In genomic region chr4:126395661-126396060, GRCh38 we compare ENCODE assay signal across 29 cellular contexts.
DNase-seq lines count a peak whose midpoint lies in the region; ATAC-seq, FAIRE-seq and TF ChIP-seq lines count a peak whose summit lies in the region.
"Had no signal": no experiment of that assay in that cellular context is flagged by ENCODE, and none has a peak within 500 bp of the region (broad histone marks: within the 10 kb centered on the region; RNA-seq: fewer than 3 reads in every experiment).

No MANE protein-coding gene starts in this region.

- H3K27me3 ChIP-seq in K562 (ENCODE audit: control insufficient read depth in 2 of 2, insufficient read depth in 2 of 2, low read length in 2 of 2) (no peaks in the 10 kb centered on the region), foreskin keratinocyte (no peaks in the 10 kb centered on the region), HAP-1 (ENCODE audit: low read depth) (no peaks in the 10 kb centered on the region), heart right ventricle (no peaks in the 10 kb centered on the region)
- H3K27me3 ChIP-seq: body of pancreas, esophagus squamous epithelium, right lobe of liver, SJSA1, upper lobe of left lung had no signal

- TF ChIP-seq CTCF in K562 (IDR thresholded peaks at IDR 0.05 in 2 of 3, conservative IDR thresholded peaks at IDR 0.05 in 1 of 3; ENCODE audit: insufficient read depth in 2 of 3, low read depth in 1 of 3, low read length in 3 of 3) (no peak), foreskin keratinocyte (conservative IDR thresholded peaks at IDR 0.05) (no peak), heart right ventricle (IDR thresholded peaks at IDR 0.05) (no peak)

- H3K36me3 ChIP-seq in K562 (ENCODE audit: control insufficient read depth, insufficient read depth, low read length) = no peaks in the 10 kb centered on the region
- H3K36me3 ChIP-seq in HAP-1 (replicated peaks) = no peaks in the 10 kb centered on the region
- H3K36me3 ChIP-seq in heart right ventricle = no peaks in the 10 kb centered on the region
- H3K36me3 ChIP-seq: esophagus squamous epithelium, right lobe of liver, SJSA1, upper lobe of left lung had no signal

- peaks cover 6 to 17% of the 10 kb centered on the region in 2 donors for H3K9me3 Mint-ChIP-seq in activated T-cell treated with anti-CD3 and anti-CD28 coated beads, Interleukin-2, amount 50 U/mL, for 72 hours
- H3K9me3 Mint-ChIP-seq: activated CD4-positive, alpha-beta T cell treated with anti-CD3 and anti-CD28 coated beads, Interleukin-2, amount 10 ng/mL, durations not matched to agents 7 days and 5 days; nephron had no signal

- FAIRE-seq in K562 (lab: Jason Lieb, UNC) = no peak
- FAIRE-seq: colon, GM18507 had no signal

- H3K4me1 ChIP-seq in K562 (replicated peaks in 1 of 2; ENCODE audit: control insufficient read depth in 2 of 2, insufficient read depth in 2 of 2, low read length in 2 of 2) = no peaks in the 10 kb centered on the region
- no peaks in the 10 kb centered on the region for H3K4me1 ChIP-seq in foreskin keratinocyte
- H3K4me1 ChIP-seq in HAP-1 = peaks cover 2% of the 10 kb centered on the region; the same call in 1 of the 2 replicates
- H3K4me1 ChIP-seq in heart right ventricle = no peaks in the 10 kb centered on the region
- H3K4me1 ChIP-seq: body of pancreas, esophagus squamous epithelium, parathyroid adenoma, right lobe of liver, SJSA1, upper lobe of left lung had no signal

- TF ChIP-seq EP300 in K562 (IDR thresholded peaks at IDR 0.05; ENCODE audit: low read length) = no peak

- no peak overlapping the region for H3K9ac ChIP-seq in K562 (ENCODE audit: insufficient read depth in 1 of 2, low read depth in 2 of 2, low read length in 2 of 2)
- H3K9ac ChIP-seq: parathyroid adenoma had no signal

- no peak for TF ChIP-seq POLR2A in K562 (conservative IDR thresholded peaks at IDR 0.05)

- H3K79me2 ChIP-seq in K562 (ENCODE audit: control insufficient read depth, insufficient read depth, low read length) = no peaks in the 10 kb centered on the region
- H3K79me2 ChIP-seq: parathyroid adenoma had no signal

- H3K4me2 ChIP-seq in K562 (ENCODE audit: insufficient read depth, low read length) = no peak overlapping the region

- POLR2A ChIA-PET in K562 (lab: Yijun Ruan, JAX) = interaction anchor here (0.7 kb wide), 1 partner anchor 67 kb away, joined by 3 read pairs; no protein-coding TSS in a partner anchor

- ATAC-seq in K562 (peak; percentile 61), foreskin keratinocyte (no peak), heart right ventricle (no peak)
- no peak for ATAC-seq in activated T-cell treated with anti-CD3 and anti-CD28 coated beads, Interleukin-2, amount 50 U/mL, for 72 hours (replicated peaks in 1 of 2)
- ATAC-seq: activated CD8-positive, alpha-beta memory T cell treated with anti-CD3 and anti-CD28 coated beads, Interleukin-2, amount 10 ng/mL, durations not matched to agents 7 days and 5 days; body of pancreas; effector memory CD8-positive, alpha-beta T cell; left lobe of liver; right lobe of liver; T-helper 17 cell had no signal

- WGBS in K562 (ENCODE audit: insufficient coverage, low coverage, missing lambda C conversion rate) = 21% methylated on average over 2 of the region's 2 CpGs
- WGBS in heart right ventricle, 2 donors = 91 to 93% methylated on average over 2 of the region's 2 CpGs

- BruUV-seq in K562 (replicated peaks; lab: Mats Ljungman, UMichigan) = no TSS peak

- CTCF ChIA-PET in K562 (lab: Yijun Ruan, JAX; ENCODE audit: low intra/inter-chr PET ratio) = no interaction called here

- H3K27ac Mint-ChIP-seq in activated T-cell treated with anti-CD3 and anti-CD28 coated beads, Interleukin-2, amount 50 U/mL, for 72 hours = no peak overlapping the region
- H3K27ac Mint-ChIP-seq: activated CD4-positive, alpha-beta T cell treated with anti-CD3 and anti-CD28 coated beads, Interleukin-2, amount 10 ng/mL, durations not matched to agents 7 days and 5 days; activated CD8-positive, alpha-beta memory T cell treated with anti-CD3 and anti-CD28 coated beads, Interleukin-2, amount 10 ng/mL, durations not matched to agents 7 days and 5 days; activated naive CD8-positive, alpha-beta T cell; effector memory CD8-positive, alpha-beta T cell; nephron; T-helper 17 cell had no signal

- DNase-seq in EH (ENCODE audit: low read depth) (peak; percentile 2), M059J (ENCODE audit: low read depth) (peak; percentile 52), K562 (ENCODE audit: extremely low read depth in 1 of 4, low spot score in 3 of 4) (no peak), foreskin keratinocyte (peak; percentile 43 to 72), HAP-1 (ENCODE audit: low spot score in 2 of 2) (no peak), heart right ventricle (no peak), T-helper 2 cell (no peak)
- DNase-seq in activated T-cell treated with anti-CD3 and anti-CD28 coated beads, Interleukin-2, amount 50 U/mL, for 72 hours = no peak
- DNase-seq: ACHN; activated CD4-positive, alpha-beta T cell treated with anti-CD3 and anti-CD28 coated beads, Interleukin-2, amount 10 ng/mL, durations not matched to agents 7 days and 5 days; activated CD8-positive, alpha-beta memory T cell treated with anti-CD3 and anti-CD28 coated beads, Interleukin-2, amount 10 ng/mL, durations not matched to agents 7 days and 5 days; body of pancreas; C1 segment of cervical spinal cord; effector memory CD8-positive, alpha-beta T cell; esophagus squamous epithelium; NCI-H1105; NCI-H2029 treated with DMSO at 0.1 percent for 48 hours; right lobe of liver; stimulated activated CD4-positive, alpha-beta T cell treated with anti-CD3 and anti-CD28 coated beads, Interleukin-15, amount 100 ng/mL, for 24 hours; T-helper 17 cell; upper lobe of left lung had no signal

- H3K9me1 ChIP-seq in K562 (ENCODE audit: control insufficient read depth, insufficient read depth, low read length) = no peaks in the 10 kb centered on the region

- no peaks in the 10 kb centered on the region for H3K4me1 Mint-ChIP-seq in activated T-cell treated with anti-CD3 and anti-CD28 coated beads, Interleukin-2, amount 50 U/mL, for 72 hours (ENCODE audit: low read depth)
- H3K4me1 Mint-ChIP-seq: activated CD4-positive, alpha-beta T cell treated with anti-CD3 and anti-CD28 coated beads, Interleukin-2, amount 10 ng/mL, durations not matched to agents 7 days and 5 days; activated CD8-positive, alpha-beta memory T cell treated with anti-CD3 and anti-CD28 coated beads, Interleukin-2, amount 10 ng/mL, durations not matched to agents 7 days and 5 days; nephron; T-helper 17 cell had no signal

- H3K27ac ChIP-seq in K562 (ENCODE audit: extremely low read depth, low read depth, low read length) (no peak overlapping the region), foreskin keratinocyte (no peak overlapping the region), heart right ventricle (no peak overlapping the region)
- H3K27ac ChIP-seq: body of pancreas, esophagus squamous epithelium, parathyroid adenoma, right lobe of liver, SJSA1, upper lobe of left lung, VCaP had no signal

- H3K9me3 ChIP-seq in K562 (replicated peaks; ENCODE audit: control insufficient read depth, insufficient read depth, low read depth, low read length) = no peaks in the 10 kb centered on the region
- H3K9me3 ChIP-seq in HAP-1 = no peaks in the 10 kb centered on the region
- H3K9me3 ChIP-seq in heart right ventricle = no peaks in the 10 kb centered on the region
- H3K9me3 ChIP-seq: body of pancreas, esophagus squamous epithelium, right lobe of liver, SJSA1, upper lobe of left lung had no signal

- no peaks in the 10 kb centered on the region for H4K20me1 ChIP-seq in K562 (replicated peaks; ENCODE audit: control insufficient read depth, insufficient read depth, low read length)

- H3K4me3 Mint-ChIP-seq in activated T-cell treated with anti-CD3 and anti-CD28 coated beads, Interleukin-2, amount 50 U/mL, for 72 hours = no peak overlapping the region
- H3K4me3 Mint-ChIP-seq: activated CD4-positive, alpha-beta T cell treated with anti-CD3 and anti-CD28 coated beads, Interleukin-2, amount 10 ng/mL, durations not matched to agents 7 days and 5 days; activated CD8-positive, alpha-beta memory T cell treated with anti-CD3 and anti-CD28 coated beads, Interleukin-2, amount 10 ng/mL, durations not matched to agents 7 days and 5 days; activated naive CD8-positive, alpha-beta T cell; effector memory CD8-positive, alpha-beta T cell; nephron; T-helper 17 cell had no signal

- H2AFZ ChIP-seq in K562 (ENCODE audit: low read depth, low read length) = no peak overlapping the region
- H2AFZ ChIP-seq: parathyroid adenoma had no signal

- in situ Hi-C loops in K562 (cut with MboI) = no loop called here
- in situ Hi-C loops in HAP-1 (cut with MboI; ENCODE audit: low sequenced_read_pairs) = no loop called here

- H3K27me3 Mint-ChIP-seq in activated T-cell treated with anti-CD3 and anti-CD28 coated beads, Interleukin-2, amount 50 U/mL, for 72 hours (ENCODE audit: low read depth) = no peaks in the 10 kb centered on the region
- H3K27me3 Mint-ChIP-seq: activated CD4-positive, alpha-beta T cell treated with anti-CD3 and anti-CD28 coated beads, Interleukin-2, amount 10 ng/mL, durations not matched to agents 7 days and 5 days; activated CD8-positive, alpha-beta memory T cell treated with anti-CD3 and anti-CD28 coated beads, Interleukin-2, amount 10 ng/mL, durations not matched to agents 7 days and 5 days; activated naive CD8-positive, alpha-beta T cell; effector memory CD8-positive, alpha-beta T cell; T-helper 17 cell had no signal

- H3K4me3 ChIP-seq in K562 = no peak overlapping the region
- H3K4me3 ChIP-seq in HAP-1 = no peak overlapping the region
- no peak overlapping the region for H3K4me3 ChIP-seq in heart right ventricle
- H3K4me3 ChIP-seq: body of pancreas, esophagus squamous epithelium, right lobe of liver, SJSA1, upper lobe of left lung had no signal

- TF ChIP-seq RAD21 in K562 (CRISPR knock-in tag; conservative IDR thresholded peaks at IDR 0.05 in 1 of 2, IDR thresholded peaks at IDR 0.05 in 1 of 2) = no peak

- peaks cover 0 to 2% of the 10 kb centered on the region in 2 donors for H3K36me3 Mint-ChIP-seq in activated T-cell treated with anti-CD3 and anti-CD28 coated beads, Interleukin-2, amount 50 U/mL, for 72 hours (ENCODE audit: insufficient read depth in 2 of 2)
- H3K36me3 Mint-ChIP-seq: activated CD8-positive, alpha-beta memory T cell treated with anti-CD3 and anti-CD28 coated beads, Interleukin-2, amount 10 ng/mL, durations not matched to agents 7 days and 5 days; activated naive CD8-positive, alpha-beta T cell had no signal

- intact Hi-C loops in K562 (cut with micrococcal nuclease) (loop anchor here (1.0 kb wide), 1 partner anchor 1082 kb away; no protein-coding TSS in a partner anchor), heart right ventricle (cut with DNase I) (no loop called here)

TF ChIP-seq in K562, 482 proteins besides CTCF, POLR2A, EP300 and RAD21 (continues in another document):
- TF ChIP-seq TBL1XR1 (IDR thresholded peaks at IDR 0.05; ENCODE audit: low read length in 2 of 2) = no peak
- no peak for TF ChIP-seq GABPA (tag; conservative IDR thresholded peaks at IDR 0.05; ENCODE audit: low read depth)
- no peak for TF ChIP-seq ZFP1 (CRISPR knock-in tag; IDR thresholded peaks at IDR 0.05)
- peak; percentile 55 for TF ChIP-seq RFX1 (IDR thresholded peaks at IDR 0.05)

Comparison
In these comparisons a context has a peak if more than half of its experiments do, and no peak if none do; other contexts are left out.
1. DNase-seq: peak in EH (single experiment), M059J (single experiment) and foreskin keratinocyte (2 of 2); none in K562 (0 of 4), activated T-cell treated with anti-CD3 and anti-CD28 coated beads, Interleukin-2, amount 50 U/mL, for 72 hours (0 of 2), HAP-1 (0 of 2), heart right ventricle (0 of 2) and T-helper 2 cell (0 of 5).